Comparison of ENCODE assay signal across 8 cellular contexts in the genomic region with DNA sequence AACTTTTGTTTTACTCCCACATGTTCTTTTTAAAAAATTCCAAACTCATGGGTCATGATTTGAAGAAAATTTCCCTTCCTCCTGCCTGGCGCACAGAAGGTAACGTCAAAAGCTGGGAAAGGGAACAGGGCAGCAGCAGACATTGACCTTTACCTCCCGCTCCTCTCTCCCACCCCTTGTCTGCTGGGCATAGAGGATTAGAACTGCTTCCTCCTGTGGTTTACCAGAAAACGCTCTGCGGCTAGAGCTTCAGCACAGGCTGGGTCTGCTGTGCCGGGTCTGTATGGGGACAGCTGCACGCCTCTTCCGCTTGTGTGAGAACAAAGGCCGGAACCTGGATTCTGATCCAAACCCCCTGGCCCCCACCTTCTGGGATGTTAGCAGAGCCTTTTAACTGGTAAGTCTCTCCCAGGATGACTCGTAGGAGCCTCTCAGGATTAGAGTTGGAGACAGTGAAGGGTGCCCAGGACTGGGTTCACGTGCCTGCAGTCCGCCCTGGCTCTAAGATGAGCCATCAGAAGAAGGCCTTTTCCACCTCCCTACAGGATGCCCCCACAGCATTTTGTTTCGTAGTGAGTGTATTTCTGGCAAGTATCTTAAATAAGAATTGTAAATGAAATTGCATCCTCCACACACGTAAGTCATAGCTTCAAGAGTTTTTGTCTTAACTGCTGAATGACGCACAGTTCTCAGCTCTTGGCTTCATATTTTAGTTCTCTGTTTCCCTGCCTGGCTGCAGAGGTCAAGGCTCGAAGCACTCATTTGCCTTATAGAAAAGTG. TPM values are rescaled to one million over a fixed set of nuclear protein-coding genes. Genes with fewer than 3 reads are reported as not detected.
DNase-seq lines count a peak whose midpoint lies in the region; ATAC-seq and TF ChIP-seq lines count a peak whose summit lies in the region.

No MANE protein-coding gene starts in this region.

- H3K36me3 Mint-ChIP-seq in HFFc6 (ENCODE audit: low read depth): 0 out of 2 replicates have a peak, but pooled peaks cover 6% of the 10 kb centered on the region

- no peak for TF ChIP-seq CTCF in HFFc6 (IDR thresholded peaks at IDR 0.05)
- no peak for TF ChIP-seq CTCF in mucosa of descending colon (IDR thresholded peaks at IDR 0.05)

- no peak overlapping the region for H3K23ac ChIP-seq in mesendoderm (ENCODE audit: low read length)

- H3K27ac Mint-ChIP-seq in HFFc6: 0 out of 2 replicates have a peak overlapping the region, but pooled peaks have one; percentile 18
- H3K27ac Mint-ChIP-seq in stimulated activated naive CD8-positive, alpha-beta T cell treated with anti-CD3 and anti-CD28 coated beads, Interleukin-15, amount 100 ng/mL, for 72 hours: no peak overlapping the region

- H3K4me2 ChIP-seq in mesendoderm (ENCODE audit: low read length): no peak overlapping the region

- DNase-seq in HFFc6: no peak
- DNase-seq in T-helper 22 cell (ENCODE audit: low read depth): peak; percentile 9
- DNase-seq in caudate nucleus (lab: John Stamatoyannopoulos, UW): peak in 21 of 61 donors; percentile 16 to 83 (median 32)
- peak; percentile 50 to 78 (median 60) for DNase-seq in mucosa of descending colon
- DNase-seq in stimulated activated naive CD8-positive, alpha-beta T cell treated with anti-CD3 and anti-CD28 coated beads, Interleukin-15, amount 100 ng/mL, for 72 hours: peak; percentile 50
- no peak for DNase-seq in mesendoderm
- DNase-seq in NCI-H146 (lab: John Stamatoyannopoulos, UW): no peak
- DNase-seq in NCI-H128 (lab: John Stamatoyannopoulos, UW; ENCODE audit: unreplicated experiment): no peak

- H3K27me3 Mint-ChIP-seq in HFFc6 (ENCODE audit: insufficient read depth): peaks cover 2% of the 10 kb centered on the region; the same call in 1 of the 2 replicates
- H3K27me3 Mint-ChIP-seq in stimulated activated naive CD8-positive, alpha-beta T cell treated with anti-CD3 and anti-CD28 coated beads, Interleukin-15, amount 100 ng/mL, for 72 hours: no peaks in the 10 kb centered on the region

- WGBS in mesendoderm (ENCODE audit: extremely low coverage, insufficient coverage, low lambda C conversion rate): no CpG with 5 or more reads among the region's 16 CpGs

- H3K56ac ChIP-seq in mesendoderm (ENCODE audit: low read length): no peak overlapping the region

- no peak overlapping the region for H3K18ac ChIP-seq in mesendoderm (ENCODE audit: low read length)

- no peaks in the 10 kb centered on the region for H3K27me3 ChIP-seq in mesendoderm (ENCODE audit: insufficient read depth, low read length, poor library complexity)

- H3K27ac ChIP-seq in caudate nucleus (ENCODE audit: low read depth, low read length): peak overlapping the region; percentile 77
- H3K27ac ChIP-seq in mesendoderm (ENCODE audit: low read depth, low read length): no peak overlapping the region

- no peak overlapping the region for H2BK120ac ChIP-seq in mesendoderm (ENCODE audit: low read depth, low read length)

- H3K9me3 Mint-ChIP-seq in HFFc6: no peaks in the 10 kb centered on the region
- H3K9me3 Mint-ChIP-seq in stimulated activated naive CD8-positive, alpha-beta T cell treated with anti-CD3 and anti-CD28 coated beads, Interleukin-15, amount 100 ng/mL, for 72 hours: no peaks in the 10 kb centered on the region

- no peaks in the 10 kb centered on the region for H3K79me2 ChIP-seq in mesendoderm (ENCODE audit: control insufficient read depth, insufficient read depth, low read length)

- no peak overlapping the region for H2BK5ac ChIP-seq in mesendoderm (ENCODE audit: low read length)

- peak; percentile 14 for ATAC-seq in mucosa of descending colon
- peak; percentile 77 for ATAC-seq in stimulated activated naive CD8-positive, alpha-beta T cell treated with anti-CD3 and anti-CD28 coated beads, Interleukin-15, amount 100 ng/mL, for 72 hours

- H2AK5ac ChIP-seq in mesendoderm (ENCODE audit: low read length): no peak overlapping the region

- H3K9ac ChIP-seq in mesendoderm (ENCODE audit: low read length): no peak overlapping the region

- H4K5ac ChIP-seq in mesendoderm (ENCODE audit: low read length): no peak overlapping the region

- H3K36me3 ChIP-seq in mucosa of descending colon (ENCODE audit: low read depth): no peaks in the 10 kb centered on the region
- H3K36me3 ChIP-seq in mesendoderm (ENCODE audit: control insufficient read depth, insufficient read depth, low read length): no peaks in the 10 kb centered on the region

- H3K4me3 Mint-ChIP-seq in HFFc6: no peak overlapping the region; the same call in 1 of the 2 replicates
- H3K4me3 Mint-ChIP-seq in stimulated activated naive CD8-positive, alpha-beta T cell treated with anti-CD3 and anti-CD28 coated beads, Interleukin-15, amount 100 ng/mL, for 72 hours: peak overlapping the region; percentile 58 to 79

- no peaks in the 10 kb centered on the region for H3K79me1 ChIP-seq in mesendoderm (ENCODE audit: low read length)

- H4K8ac ChIP-seq in mesendoderm (ENCODE audit: low read depth, low read length): no peak overlapping the region

- H3K4me1 ChIP-seq in mucosa of descending colon (ENCODE audit: low read depth) (peaks cover 43% of the 10 kb centered on the region), mesendoderm (ENCODE audit: control insufficient read depth, low read depth, low read length) (no peaks in the 10 kb centered on the region)

- H3K4me3 ChIP-seq in mucosa of descending colon: no peak overlapping the region
- H3K4me3 ChIP-seq in mesendoderm (ENCODE audit: low read length): no peak overlapping the region

- peaks cover 35% of the 10 kb centered on the region for H3K4me1 Mint-ChIP-seq in HFFc6 (ENCODE audit: low read depth)
- peaks cover 59% of the 10 kb centered on the region for H3K4me1 Mint-ChIP-seq in stimulated activated naive CD8-positive, alpha-beta T cell treated with anti-CD3 and anti-CD28 coated beads, Interleukin-15, amount 100 ng/mL, for 72 hours

- H3K4ac ChIP-seq in mesendoderm (ENCODE audit: low read depth, low read length): no peak overlapping the region

- intact Hi-C loops in mucosa of descending colon (cut with DNase I, micrococcal nuclease): no loop called here

- H3K9me3 ChIP-seq in mucosa of descending colon: no peaks in the 10 kb centered on the region

- no peak overlapping the region for H2BK15ac ChIP-seq in mesendoderm (replicated peaks; ENCODE audit: low read depth)

RNA-seq across cellular contexts. Expression of a gene that starts 5.2 kb away (rescaled TPM):
- 10 to 100 TPM; 14.6 to 19.6 (median 16.1) TPM for total RNA-seq in HFFc6 (2021; fragmentation: NEBNext Ultra II Directional; extraction: Animal tissue kit (Norgen Biotek cat#: 25700))
- 10 to 100 TPM; 27.6 to 35.3 (median 31.9) TPM for total RNA-seq in mucosa of descending colon
- polyA plus RNA-seq in mesendoderm (2013, experiment 1 of 2): 1.6 TPM
- 1.5 TPM for polyA plus RNA-seq in mesendoderm (2013, experiment 2 of 2)

RNA-seq across cellular contexts. Expression of a gene that starts 52.9 kb away (rescaled TPM):
- total RNA-seq in HFFc6 (2021; fragmentation: NEBNext Ultra II Directional; extraction: Animal tissue kit (Norgen Biotek cat#: 25700)): 10 to 100 TPM in 1 of 6 experiments, 1 to 10 TPM in 5; 5.9 to 10.4 (median 8.6) TPM
- 10 to 100 TPM; 22.1 to 35.5 (median 26.1) TPM for total RNA-seq in mucosa of descending colon
- polyA plus RNA-seq in mesendoderm (2013, experiment 1 of 2): 2.3 TPM
- polyA plus RNA-seq in mesendoderm (2013, experiment 2 of 2): 2.2 TPM

Comparison
In these comparisons a context has a peak if more than half of its experiments do, and no peak if none do; other contexts are left out.
1. DNase-seq: peak in T-helper 22 cell (single experiment), mucosa of descending colon (3 of 3) and stimulated activated naive CD8-positive, alpha-beta T cell treated with anti-CD3 and anti-CD28 coated beads, Interleukin-15, amount 100 ng/mL, for 72 hours (2 of 2); none in HFFc6 (single experiment), mesendoderm (single experiment), NCI-H146 (single experiment) and NCI-H128 (single experiment).